ENCODE assay signal across 9 cellular contexts in genomic region chr22:23750374-23750743, GRCh38. TPM values are rescaled to one million over a fixed set of nuclear protein-coding genes. Genes with fewer than 3 reads are reported as not detected.
DNase-seq lines count a peak whose midpoint lies in the region; ATAC-seq and TF ChIP-seq lines count a peak whose summit lies in the region.
"Had no signal": no experiment of that assay in that cellular context is flagged by ENCODE, and none has a peak within 500 bp of the region (broad histone marks: within the 10 kb centered on the region; RNA-seq: fewer than 3 reads in every experiment).

No MANE protein-coding gene starts in this region.

- 26% methylated on average over 7 of the region's 7 CpGs for WGBS in right lobe of liver (ENCODE audit: insufficient coverage, low coverage, low lambda C conversion rate, missing lambda C conversion rate)

- H3K4me3 ChIP-seq in astrocyte of the spinal cord (ENCODE audit: low read depth, low read length) (peak overlapping the region; percentile 78), right lobe of liver (peak overlapping the region; percentile 59 to 69 (median 63)), tibial artery (peak overlapping the region; percentile 65 to 71)

- peak overlapping the region; percentile 83 for H3K4me3 Mint-ChIP-seq in activated T-cell treated with anti-CD3 and anti-CD28 coated beads, Interleukin-2, amount 50 U/mL, for 4 hours

- H3K36me3 ChIP-seq in right lobe of liver (no peaks in the 10 kb centered on the region), tibial artery (peaks cover 0 to 3% (median under 1%) of the 10 kb centered on the region in 3 donors)

- intact Hi-C loops in right lobe of liver (cut with DNase I) (no loop called here), tibial artery (cut with DNase I; ENCODE audit: low total_unique reads) (loop anchor here (10.0 kb wide), 1 partner anchor 226 kb away; no protein-coding TSS in a partner anchor)

- H3K27me3 ChIP-seq in right lobe of liver (no peaks in the 10 kb centered on the region), tibial artery (no peaks in the 10 kb centered on the region)

- no peaks in the 10 kb centered on the region for H3K9me3 ChIP-seq in right lobe of liver
- no peaks in the 10 kb centered on the region for H3K9me3 ChIP-seq in tibial artery

- no peaks in the 10 kb centered on the region for H3K9me3 Mint-ChIP-seq in activated T-cell treated with anti-CD3 and anti-CD28 coated beads, Interleukin-2, amount 50 U/mL, for 4 hours

- H3K4me1 ChIP-seq in right lobe of liver: no peaks in the 10 kb centered on the region
- H3K4me1 ChIP-seq in tibial artery: peaks cover 0 to 29% (median 8%) of the 10 kb centered on the region in 4 donors

- H3K27ac ChIP-seq in right lobe of liver (peak overlapping the region in 2 of 3 donors; percentile 47 to 80), tibial artery (peak overlapping the region; percentile 83 to 93)

- H3K36me3 Mint-ChIP-seq in activated T-cell treated with anti-CD3 and anti-CD28 coated beads, Interleukin-2, amount 50 U/mL, for 4 hours (ENCODE audit: insufficient read depth): peaks cover 3% of the 10 kb centered on the region

- no peak for TF ChIP-seq POLR2A in right lobe of liver (IDR thresholded peaks at IDR 0.05)

- H3K27me3 Mint-ChIP-seq in activated T-cell treated with anti-CD3 and anti-CD28 coated beads, Interleukin-2, amount 50 U/mL, for 4 hours (ENCODE audit: low read depth): no peaks in the 10 kb centered on the region

- DNase-seq in activated T-cell treated with anti-CD3 and anti-CD28 coated beads, Interleukin-2, amount 50 U/mL, for 4 hours: no peak
- no peak for DNase-seq in activated T-cell treated with anti-CD3 and anti-CD28 coated beads, Interleukin-2, amount 50 U/mL, for 1 hour
- no peak for DNase-seq in astrocyte of the spinal cord (ENCODE audit: low read depth, low spot score)
- no peak for DNase-seq in right lobe of liver
- no peak for DNase-seq in tibial artery
- no peak for DNase-seq in activated CD4-positive, CD25-positive, alpha-beta regulatory T cell (lab: John Stamatoyannopoulos, UW)

- no peak for TF ChIP-seq CTCF in astrocyte of the spinal cord (IDR thresholded peaks at IDR 0.05; ENCODE audit: low read depth, low read length)
- no peak for TF ChIP-seq CTCF in right lobe of liver (IDR thresholded peaks at IDR 0.05)
- TF ChIP-seq CTCF in tibial artery (IDR thresholded peaks at IDR 0.05): no peak

- in situ Hi-C loops in astrocyte of the spinal cord (cut with HindIII; ENCODE audit: low sequenced_read_pairs): no loop called here

- ATAC-seq in activated T-cell treated with anti-CD3 and anti-CD28 coated beads, Interleukin-2, amount 50 U/mL, for 4 hours: no peak
- ATAC-seq in right lobe of liver: no peak
- ATAC-seq in HG03439 (IDR thresholded peaks at IDR 0.05; ENCODE audit: unreplicated experiment): no peak
- ATAC-seq in GM21619 (IDR thresholded peaks at IDR 0.05; ENCODE audit: unreplicated experiment): no peak

- peaks cover 13% of the 10 kb centered on the region for H3K4me1 Mint-ChIP-seq in activated T-cell treated with anti-CD3 and anti-CD28 coated beads, Interleukin-2, amount 50 U/mL, for 4 hours (ENCODE audit: low read depth)

RNA-seq across cellular contexts. Expression of gene ZNF70, which starts 0.6 kb away (rescaled TPM):
- total RNA-seq in activated T-cell treated with anti-CD3 and anti-CD28 coated beads, Interleukin-2, amount 50 U/mL, for 4 hours: 1 to 10 TPM; 2.3 to 3.0 (median 2.6) TPM
- total RNA-seq in right lobe of liver: 1 to 10 TPM in 2 of 6 experiments, under 1 TPM in 4; 0.51 to 1.2 (median 0.85) TPM

RNA-seq across cellular contexts. Expression of gene VPREB3, which starts 3.9 kb away (rescaled TPM):
- total RNA-seq in activated T-cell treated with anti-CD3 and anti-CD28 coated beads, Interleukin-2, amount 50 U/mL, for 4 hours: not detected
- total RNA-seq in right lobe of liver: 1 to 10 TPM in 2 of 6 experiments, under 1 TPM in 3, not detected in 1; 0.59 to 3.9 (median 0.70) TPM
- total RNA-seq: NCI-H460 had no signal

RNA-seq across cellular contexts. Expression of gene C22orf15, which starts 12.4 kb away (rescaled TPM):
- total RNA-seq in activated T-cell treated with anti-CD3 and anti-CD28 coated beads, Interleukin-2, amount 50 U/mL, for 4 hours: under 1 TPM in 2 of 3 donors, not detected in 1; 0.11 to 0.30 TPM
- not detected for total RNA-seq in right lobe of liver
- total RNA-seq: NCI-H460 had no signal

RNA-seq across cellular contexts. Expression of gene CHCHD10, which starts 17.4 kb away (rescaled TPM):
- 100 to 1,000 TPM; 113 to 204 (median 187) TPM for total RNA-seq in activated T-cell treated with anti-CD3 and anti-CD28 coated beads, Interleukin-2, amount 50 U/mL, for 4 hours
- total RNA-seq in right lobe of liver: 100 to 1,000 TPM; 133 to 416 (median 252) TPM

RNA-seq across cellular contexts. Expression of gene MMP11, which starts 22.3 kb away (rescaled TPM):
- total RNA-seq in activated T-cell treated with anti-CD3 and anti-CD28 coated beads, Interleukin-2, amount 50 U/mL, for 4 hours: 1 to 10 TPM in 1 of 3 donors, under 1 TPM in 2; 0.65 to 2.2 (median 0.69) TPM
- 1 to 10 TPM in 2 of 6 experiments, under 1 TPM in 4; 0.59 to 1.3 (median 0.90) TPM for total RNA-seq in right lobe of liver
